Comparison of ENCODE assay signal across 8 cellular contexts in the genomic region with DNA sequence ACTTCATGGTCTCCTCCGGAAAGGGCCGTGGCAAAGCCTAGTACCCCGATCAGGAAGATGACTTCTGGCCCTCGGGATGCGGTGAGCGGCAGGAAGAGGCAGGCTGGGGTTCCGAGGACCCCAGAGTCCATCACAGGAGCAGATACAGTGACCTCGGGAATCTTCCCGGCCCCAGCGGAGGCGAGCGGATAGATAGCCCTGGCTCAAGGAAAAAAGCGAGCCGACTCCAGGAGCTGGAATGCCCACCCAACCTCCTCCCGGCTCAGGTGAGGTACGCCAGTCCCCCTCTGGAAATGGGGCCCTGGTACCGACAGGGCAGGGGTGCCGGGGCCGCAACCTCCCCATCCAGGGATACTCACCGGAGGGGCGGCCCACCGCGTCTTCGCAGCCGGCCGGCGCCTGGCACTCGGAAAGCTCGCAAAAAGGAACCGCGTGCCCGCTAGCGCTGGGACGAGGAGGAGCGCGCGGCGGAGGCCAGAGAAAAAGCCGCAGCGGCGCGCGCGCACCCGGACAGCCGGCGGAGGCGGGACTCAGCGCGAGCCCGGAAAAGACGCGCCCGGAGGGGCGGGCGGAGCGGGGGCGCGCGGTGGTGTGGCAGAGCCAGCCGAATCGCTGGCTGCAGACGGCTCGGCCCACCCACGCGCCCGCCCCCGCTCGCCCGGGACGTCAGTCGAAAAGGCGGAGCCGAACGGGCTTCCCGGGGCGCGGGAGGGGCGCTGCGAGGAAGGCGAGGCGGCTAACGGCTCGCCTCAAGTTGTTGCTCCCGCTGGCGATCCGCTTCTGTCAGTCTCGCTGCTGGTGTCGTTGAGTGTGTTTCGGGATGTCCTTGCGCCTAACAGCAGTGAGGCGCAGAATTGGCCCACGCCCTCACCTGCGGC. TPM values are rescaled to one million over a fixed set of nuclear protein-coding genes. Genes with fewer than 3 reads are reported as not detected.
DNase-seq lines count a peak whose midpoint lies in the region; ATAC-seq lines count a peak whose summit lies in the region.

A gene (minus strand): TSS at position 478 of the 878 bp plus-strand sequence. CDS start 49,894 bp downstream, outside the sequence.

- no peaks in the 10 kb centered on the region for H3K27me3 ChIP-seq in CD4-positive, CD25-positive, alpha-beta regulatory T cell (ENCODE audit: control insufficient read depth, insufficient read depth, low read length)
- no peaks in the 10 kb centered on the region for H3K27me3 ChIP-seq in effector memory CD4-positive, alpha-beta T cell (replicated peaks; ENCODE audit: control insufficient read depth, insufficient read depth, low read length, poor library complexity, severe bottlenecking)

- H3K36me3 ChIP-seq in CD4-positive, CD25-positive, alpha-beta regulatory T cell (ENCODE audit: control insufficient read depth, insufficient read depth, low read length) = no peaks in the 10 kb centered on the region
- H3K36me3 ChIP-seq in effector memory CD4-positive, alpha-beta T cell (ENCODE audit: control insufficient read depth, insufficient read depth, low read length) = no peaks in the 10 kb centered on the region

- peak within 1 kb of the TSS; percentile 85 to 97 (median 94) for H3K27ac Mint-ChIP-seq in CD4-positive, CD25-positive, alpha-beta regulatory T cell
- H3K27ac Mint-ChIP-seq in memory B cell = peak within 1 kb of the TSS; percentile 98

- H3K4me1 Mint-ChIP-seq in CD4-positive, CD25-positive, alpha-beta regulatory T cell = peaks cover 6 to 34% (median 24%) of the 10 kb centered on the region in 4 donors
- H3K4me1 Mint-ChIP-seq in memory B cell = peaks cover 15% of the 10 kb centered on the region

- no peaks in the 10 kb centered on the region for H3K27me3 Mint-ChIP-seq in CD4-positive, CD25-positive, alpha-beta regulatory T cell
- H3K27me3 Mint-ChIP-seq in memory B cell = no peaks in the 10 kb centered on the region

- H3K4me3 ChIP-seq in CD4-positive, CD25-positive, alpha-beta regulatory T cell (ENCODE audit: low read depth, low read length) = peak within 1 kb of the TSS; percentile 94
- peak within 1 kb of the TSS; percentile 62 for H3K4me3 ChIP-seq in effector memory CD4-positive, alpha-beta T cell (ENCODE audit: insufficient read depth, low read depth, low read length, poor library complexity, severe bottlenecking)

- peak; percentile 81 to 89 (median 86) for DNase-seq in CD4-positive, CD25-positive, alpha-beta regulatory T cell
- DNase-seq in HPDE6-E6E7 (ENCODE audit: extremely low spot score) (peak; percentile 51), NOMO-1 treated with DMSO at 0.1 percent for 48 hours (lab: John Stamatoyannopoulos, UW; ENCODE audit: unreplicated experiment) (peak; percentile 72), memory B cell (ENCODE audit: low spot score in 2 of 2) (peak; percentile 72 to 74)
- peak; percentile 81 to 86 for DNase-seq in activated CD8-positive, alpha-beta memory T cell treated with anti-CD3 and anti-CD28 coated beads for 4 hours (ENCODE audit: low read depth in 2 of 2)
- peak; percentile 73 to 80 (median 77) for DNase-seq in effector memory CD4-positive, alpha-beta T cell
- peak; percentile 78 for DNase-seq in stimulated activated CD8-positive, alpha-beta memory T cell treated with anti-CD3 and anti-CD28 coated beads, Interleukin-12 subunit alpha, Interleukin-12 subunit beta, amount 100 ng/mL, for 1 hour (ENCODE audit: low read depth)

- H3K27ac ChIP-seq in CD4-positive, CD25-positive, alpha-beta regulatory T cell (ENCODE audit: insufficient read depth, low read length, poor library complexity, severe bottlenecking) = peak within 1 kb of the TSS; percentile 79
- H3K27ac ChIP-seq in effector memory CD4-positive, alpha-beta T cell (ENCODE audit: insufficient read depth, low read length, poor library complexity, severe bottlenecking) = peak within 1 kb of the TSS; percentile 66

- peaks cover 23% of the 10 kb centered on the region for H3K4me1 ChIP-seq in CD4-positive, CD25-positive, alpha-beta regulatory T cell (ENCODE audit: control insufficient read depth, insufficient read depth, low read length, poor library complexity, severe bottlenecking)
- no peaks in the 10 kb centered on the region for H3K4me1 ChIP-seq in effector memory CD4-positive, alpha-beta T cell (ENCODE audit: control insufficient read depth, insufficient read depth, low read length, poor library complexity, severe bottlenecking)

- no peaks in the 10 kb centered on the region for H3K9me3 ChIP-seq in CD4-positive, CD25-positive, alpha-beta regulatory T cell (ENCODE audit: control insufficient read depth in 2 of 2, low read length in 2 of 2)
- H3K9me3 ChIP-seq in effector memory CD4-positive, alpha-beta T cell (ENCODE audit: control insufficient read depth, low read length) = no peaks in the 10 kb centered on the region

- peak within 1 kb of the TSS; percentile 94 to 98 (median 96) for H3K4me3 Mint-ChIP-seq in CD4-positive, CD25-positive, alpha-beta regulatory T cell
- H3K4me3 Mint-ChIP-seq in memory B cell = peak within 1 kb of the TSS; percentile 99

- ATAC-seq in CD4-positive, CD25-positive, alpha-beta regulatory T cell (ENCODE audit: low read depth in 2 of 2) = peak; percentile 93
- ATAC-seq in GM19463 (IDR thresholded peaks at IDR 0.05; ENCODE audit: unreplicated experiment) (peak; percentile 86), memory B cell (ENCODE audit: low read depth) (peak; percentile 90)

- H3K36me3 Mint-ChIP-seq in CD4-positive, CD25-positive, alpha-beta regulatory T cell = no peaks in the 10 kb centered on the region
- H3K36me3 Mint-ChIP-seq in memory B cell = peaks cover 3% of the 10 kb centered on the region

- H3K9me3 Mint-ChIP-seq in CD4-positive, CD25-positive, alpha-beta regulatory T cell = no peaks in the 10 kb centered on the region
- H3K9me3 Mint-ChIP-seq in memory B cell = no peaks in the 10 kb centered on the region

RNA-seq across cellular contexts. Expression of the gene that starts here (rescaled TPM):
- 32.2 TPM for total RNA-seq in CD4-positive, CD25-positive, alpha-beta regulatory T cell
- 10 to 100 TPM; 13.4 to 19.5 (median 15.3) TPM for polyA plus RNA-seq in CD4-positive, CD25-positive, alpha-beta regulatory T cell

Comparison
In these comparisons a context has a peak if more than half of its experiments do, and no peak if none do; other contexts are left out.
1. Peak in every context shown above with its lines: DNase-seq, ATAC-seq, H3K4me3 ChIP-seq and H3K27ac ChIP-seq.